Comparison of ENCODE assay signal across 1 cellular context in the genomic region with DNA sequence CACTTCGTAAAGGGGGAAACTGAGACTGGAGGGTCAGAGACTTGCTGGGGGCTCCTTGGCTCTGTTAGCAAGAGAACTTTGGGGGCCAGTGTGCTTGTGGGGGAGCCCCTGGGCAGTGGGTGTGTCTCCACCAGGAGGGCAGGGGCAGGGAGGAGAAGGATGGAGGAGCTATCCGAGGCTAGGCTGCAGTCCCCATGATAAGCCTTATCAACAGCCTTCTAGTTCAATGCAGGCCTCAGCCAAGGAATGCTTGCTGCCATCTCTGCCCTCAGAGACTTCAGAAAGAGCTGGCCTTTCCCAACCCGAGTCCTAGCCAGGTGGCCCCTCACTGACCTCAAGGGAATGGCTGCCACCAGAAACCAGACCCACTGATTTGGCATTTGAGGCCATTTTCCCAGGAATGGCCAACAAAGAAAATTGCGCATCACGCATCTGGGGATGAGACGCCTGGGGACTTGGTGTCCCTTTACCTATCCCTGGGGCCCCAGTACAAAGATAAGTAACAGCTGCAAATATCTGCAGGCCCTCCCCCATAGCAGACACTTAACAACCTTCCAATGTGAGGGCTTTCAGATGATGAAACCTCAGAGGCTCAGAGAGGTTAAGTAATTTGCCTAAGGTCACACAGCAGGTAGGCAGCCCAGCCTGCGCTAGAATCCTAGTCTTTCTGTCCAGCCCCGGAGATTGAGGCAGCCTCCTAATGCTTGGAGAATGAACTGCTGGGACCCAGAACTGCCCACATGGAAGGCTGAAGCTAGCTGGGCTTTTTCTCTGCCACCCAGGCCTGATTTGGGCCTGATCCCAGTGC.
A peak's percentile ranks its signal among the peaks of the same experiment; 100 is the strongest.
TF ChIP-seq lines count a peak whose summit lies in the region.

No MANE protein-coding gene starts in this region.

TF ChIP-seq in H1, 55 proteins besides CTCF, POLR2A, EP300 and RAD21:
- TF ChIP-seq KDM1A (IDR thresholded peaks at IDR 0.05; ENCODE audit: borderline replicate concordance, low read length) (peak; percentile 64; the same call in 1 of the 2 replicates), SIRT6 (IDR thresholded peaks at IDR 0.05; ENCODE audit: low read length) (no peak)
- TF ChIP-seq, protein P1, sequence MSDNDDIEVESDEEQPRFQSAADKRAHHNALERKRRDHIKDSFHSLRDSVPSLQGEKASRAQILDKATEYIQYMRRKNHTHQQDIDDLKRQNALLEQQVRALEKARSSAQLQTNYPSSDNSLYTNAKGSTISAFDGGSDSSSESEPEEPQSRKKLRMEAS (IDR thresholded peaks at IDR 0.05) = no peak
